In genomic region chr2:112888350-112888749, GRCh38 we compare ENCODE assay signal across 25 cellular contexts. TPM values are rescaled to one million over a fixed set of nuclear protein-coding genes. Genes with fewer than 3 reads are reported as not detected.
"Had no signal": no experiment of that assay in that cellular context is flagged by ENCODE, and none has a peak within 500 bp of the region (broad histone marks: within the 10 kb centered on the region; RNA-seq: fewer than 3 reads in every experiment).

No MANE protein-coding gene starts in this region.

- H3K36me3 ChIP-seq: heart right ventricle, ovary, prostate gland, spleen, thoracic aorta, vagina had no signal

- FAIRE-seq: endometrium had no signal

- ATAC-seq: activated naive CD8-positive, alpha-beta T cell treated with anti-CD3 and anti-CD28 coated beads, Interleukin-2, amount 50 U/mL, for 24 hours; heart right ventricle; left cardiac atrium; natural killer cell treated with Interleukin-12 subunit alpha and Interleukin-12 subunit beta and Interleukin-15 and Interleukin-18, amount 100 ng/mL, for 72 hours had no signal

- H3K27me3 ChIP-seq: ovary, spleen, vagina had no signal

- H3K9me3 ChIP-seq: heart right ventricle, ovary, prostate gland, spleen, thoracic aorta, vagina had no signal

- H3K4me1 ChIP-seq: prostate gland, vagina had no signal

- H3K4me3 ChIP-seq: heart right ventricle, ovary, prostate gland, spleen, thoracic aorta, vagina had no signal

- H3K27ac ChIP-seq: heart right ventricle, ovary, prostate gland, spleen, thoracic aorta, vagina had no signal

- DNase-seq: activated CD4-positive, alpha-beta memory T cell treated with anti-CD3 and anti-CD28 coated beads for 36 hours; activated CD4-positive, alpha-beta T cell treated with anti-CD3 and anti-CD28 coated beads for 48 hours; activated CD4-positive, CD25-positive, alpha-beta regulatory T cell; activated effector memory CD4-positive, alpha-beta T cell treated with Interleukin-2 at 50 U/mL for 16 hours; activated naive CD4-positive, alpha-beta T cell treated with anti-CD3 and anti-CD28 coated beads, Interleukin-2, amount 10 ng/mL, durations not matched to agents 7 days and 5 days; activated naive CD8-positive, alpha-beta T cell treated with anti-CD3 and anti-CD28 coated beads, Interleukin-2, amount 50 U/mL, for 24 hours; activated T-cell treated with anti-CD3 and anti-CD28 coated beads, Interleukin-2, amount 50 U/mL, for 48 hours; anterior cingulate cortex; effector CD4-positive, alpha-beta T cell; foreskin fibroblast; heart right ventricle; islet precursor cell; left cardiac atrium; midbrain; ovary; spleen; stimulated activated CD4-positive, alpha-beta T cell treated with anti-CD3 and anti-CD28 coated beads, Interleukin-4, amount 100 ng/mL, for 1 hour; stimulated activated naive CD4-positive, alpha-beta T cell treated with Interleukin-2 at 50 U/mL for 16 hours had no signal

RNA-seq across cellular contexts. Expression of gene IL37, which starts 22.6 kb away (rescaled TPM):
- polyA plus RNA-seq: fibroblast of lung, heart right ventricle, liver, ovary, spleen had no signal
